ENCODE assay signal across 26 cellular contexts in genomic region chr2:232465061-232465460, GRCh38. TPM values are rescaled to one million over a fixed set of nuclear protein-coding genes. Genes with fewer than 3 reads are reported as not detected.
A peak's percentile ranks its signal among the peaks of the same experiment; 100 is the strongest.
DNase-seq lines count a peak whose midpoint lies in the region; ATAC-seq, FAIRE-seq and TF ChIP-seq lines count a peak whose summit lies in the region.
"Had no signal": no experiment of that assay in that cellular context is flagged by ENCODE, and none has a peak within 500 bp of the region (broad histone marks: within the 10 kb centered on the region; RNA-seq: fewer than 3 reads in every experiment).

No MANE protein-coding gene starts in this region.

- intact Hi-C loops in cardiac septum (cut with DNase I) = no loop called here
- intact Hi-C loops in Right ventricle myocardium inferior (cut with DNase I) = no loop called here
- intact Hi-C loops in HepG2 (cut with micrococcal nuclease; ENCODE audit: unreplicated experiment) = no loop called here
- intact Hi-C loops in posterior vena cava (cut with DNase I) = no loop called here
- intact Hi-C loops in left cardiac atrium (cut with DNase I) = no loop called here

- TF ChIP-seq EP300 in HepG2 (IDR thresholded peaks at IDR 0.05; ENCODE audit: low read depth in 2 of 2, low read length in 2 of 2) (no peak), HepG2 (CRISPR knock-in tag; IDR thresholded peaks at IDR 0.05; ENCODE audit: borderline replicate concordance) (no peak)

- H3K36me3 ChIP-seq in HepG2 (replicated peaks in 1 of 2; ENCODE audit: control insufficient read depth in 1 of 2, insufficient read depth in 2 of 2, low read length in 2 of 2) = no peaks in the 10 kb centered on the region

- DNase-seq in cardiac septum (ENCODE audit: low spot score) (peak; percentile 62), Right ventricle myocardium inferior (ENCODE audit: missing footprints) (no peak), HepG2 (ENCODE audit: low spot score) (peak; percentile 30), posterior vena cava (ENCODE audit: low spot score) (peak; percentile 64), GM03348 (ENCODE audit: low spot score) (no peak), left cardiac atrium (no peak)
- DNase-seq: DMS53, EL, GF-D8, HCEC 1CT, MV-4-11, NCI-H1105 treated with DMSO at 0.1 percent for 48 hours, NCI-H2029 treated with DMSO at 0.1 percent for 48 hours, NCI-H2171, NCI-H345, NCI-H524 treated with DMSO at 0.1 percent for 48 hours, SW 1271 had no signal

- ATAC-seq in Right ventricle myocardium inferior (no peak), HepG2 (peak; percentile 97), GM21576 (IDR thresholded peaks at IDR 0.05; ENCODE audit: unreplicated experiment) (no peak), GM18907 (IDR thresholded peaks at IDR 0.05; ENCODE audit: unreplicated experiment) (no peak), left cardiac atrium (no peak)

- FAIRE-seq in HepG2 (lab: Jason Lieb, UNC) = no peak
- FAIRE-seq: A204.1, D721Med, RCC 7860 had no signal

- no peak overlapping the region for H3K9ac ChIP-seq in HepG2 (ENCODE audit: insufficient read depth, low read depth, low read length)

- CTCF ChIA-PET in HepG2 (lab: Yijun Ruan, JAX; ENCODE audit: low intra/inter-chr PET ratio, low total read pairs) = no interaction called here

- no peaks in the 10 kb centered on the region for H3K4me1 ChIP-seq in HepG2 (ENCODE audit: insufficient read depth, low read length)

- H3K4me2 ChIP-seq in HepG2 (ENCODE audit: low read depth, low read length) = no peak overlapping the region
- H3K4me2 ChIP-seq: GM23338 had no signal

- no peak overlapping the region for H3K27ac ChIP-seq in HepG2 (ENCODE audit: extremely low read length, insufficient read depth, low read length)

- H3K27me3 ChIP-seq in HepG2 (ENCODE audit: control insufficient read depth in 1 of 2, insufficient read depth in 2 of 2, low read length in 2 of 2) = peaks cover 2 to 23% of the 10 kb centered on the region in 2 experiments; a peak in 3 of 5 replicates

- no peak for TF ChIP-seq CTCF in HepG2 (CRISPR knock-in tag; IDR thresholded peaks at IDR 0.05)

- POLR2A ChIA-PET in HepG2 (lab: Yijun Ruan, JAX) = no interaction called here

- BruUV-seq in HepG2 (replicated peaks; lab: Mats Ljungman, UMichigan) = no TSS peak

- 24% methylated on average over 6 of the region's 6 CpGs for WGBS in HepG2 (ENCODE audit: low lambda C conversion rate)

- in situ Hi-C loops in HepG2 (cut with HindIII; ENCODE audit: extremely low pct_ligation_motif_present, low pct_unique_long_range_greater_than_20kb) = no loop called here

- TF ChIP-seq POLR2A in HepG2 (IDR thresholded peaks at IDR 0.05; ENCODE audit: insufficient read depth in 1 of 2, low read depth in 2 of 2, low read length in 2 of 2) = no peak

- H3K9me3 ChIP-seq in HepG2 (ENCODE audit: low read length) = peaks cover 3% of the 10 kb centered on the region; the same call in 1 of the 2 replicates

- no peaks in the 10 kb centered on the region for H4K20me1 ChIP-seq in HepG2 (ENCODE audit: insufficient read depth, low read length)

- no peaks in the 10 kb centered on the region for H3K79me2 ChIP-seq in HepG2 (ENCODE audit: insufficient read depth, low read length)

- no peak for TF ChIP-seq RAD21 in HepG2 (CRISPR knock-in tag; IDR thresholded peaks at IDR 0.05)

- no peak overlapping the region for H3K4me3 ChIP-seq in HepG2 (replicated peaks in 1 of 3; ENCODE audit: insufficient read depth in 1 of 3, low read depth in 2 of 3, low read length in 3 of 3)
- H3K4me3 ChIP-seq: GM23338 had no signal

- H2AFZ ChIP-seq in HepG2 (ENCODE audit: low read length) = no peak overlapping the region
- H2AFZ ChIP-seq: GM23338 had no signal

RNA-seq across cellular contexts. Expression of gene ALPI, which starts 9.1 kb away (rescaled TPM):
- total RNA-seq in cardiac septum = not detected
- total RNA-seq in Right ventricle myocardium inferior = not detected
- total RNA-seq in HepG2 (2016; rRNA removed; fragmentation: Illumina TruSeq; extraction: Trizol) = not detected in 2 replicates
- total RNA-seq in HepG2 (2016; cell fraction: cytosol; rRNA removed; fragmentation: Illumina TruSeq; extraction: Trizol; ENCODE audit: low read depth) = not detected in 2 replicates
- not detected in 2 replicates for total RNA-seq in HepG2 (2016; cell fraction: insoluble cytoplasmic fraction; rRNA removed; fragmentation: Illumina TruSeq; extraction: Trizol)
- not detected in 2 replicates for total RNA-seq in HepG2 (2016; cell fraction: membrane; rRNA removed; fragmentation: Illumina TruSeq; extraction: Trizol)
- total RNA-seq in HepG2 (2016; cell fraction: nucleus; rRNA removed; fragmentation: Illumina TruSeq; extraction: Trizol) = not detected in 2 replicates
- 0.03 TPM in 1 of 2 replicates, not detected in the other for polyA plus RNA-seq in HepG2 (2011; rRNA removed)
- polyA plus RNA-seq in HepG2 (2011; cell fraction: cytosol; rRNA removed) = 0.03 and 0.05 TPM in 2 replicates
- 0.07 TPM in 1 of 2 replicates, not detected in the other for polyA plus RNA-seq in HepG2 (2011; cell fraction: nucleus; rRNA removed)
- not detected in 2 replicates for polyA plus RNA-seq in HepG2 (2012)
- polyA plus RNA-seq in HepG2 (2016; cell fraction: cytosol; fragmentation: Illumina TruSeq; extraction: Trizol; ENCODE audit: low read depth) = not detected in 2 replicates
- not detected in 2 replicates for polyA plus RNA-seq in HepG2 (2016; cell fraction: insoluble cytoplasmic fraction; fragmentation: Illumina TruSeq; extraction: Trizol; ENCODE audit: low read depth)
- not detected in 2 replicates for polyA plus RNA-seq in HepG2 (2016; cell fraction: membrane; fragmentation: Illumina TruSeq; extraction: Trizol; ENCODE audit: low read depth)
- polyA plus RNA-seq in HepG2 (2016; cell fraction: nucleus; fragmentation: Illumina TruSeq; extraction: Trizol; ENCODE audit: insufficient read depth, low read depth) = not detected in 2 replicates
- polyA minus RNA-seq in HepG2 (2011; rRNA and poly(A)+ RNA removed; ENCODE audit: low replicate concordance) = 0.42 TPM in 1 of 2 replicates, not detected in the other
- polyA minus RNA-seq in HepG2 (2011; cell fraction: cytosol; rRNA and poly(A)+ RNA removed) = not detected in 2 replicates
- polyA minus RNA-seq in HepG2 (2011; cell fraction: nucleus; rRNA and poly(A)+ RNA removed) = not detected in 2 replicates
- not detected for total RNA-seq in posterior vena cava
- not detected for total RNA-seq in left cardiac atrium
- total RNA-seq: GM23338, SK-MEL-5 had no signal
- polyA plus RNA-seq: CD14-positive monocyte, GM23338, IgD-negative memory B cell had no signal

RNA-seq across cellular contexts. Expression of gene ECEL1, which starts 22.6 kb away (rescaled TPM):
- total RNA-seq in cardiac septum (0.27 TPM), Right ventricle myocardium inferior (not detected), HepG2 (2016; rRNA removed; fragmentation: Illumina TruSeq; extraction: Trizol) (not detected in 2 replicates), posterior vena cava (1 to 10 TPM in 1 of 2 donors, under 1 TPM in 1; 0.52 to 2.8 TPM), left cardiac atrium (under 1 TPM; 0.26 to 0.47 TPM)
- total RNA-seq in HepG2 (2016; cell fraction: cytosol; rRNA removed; fragmentation: Illumina TruSeq; extraction: Trizol; ENCODE audit: low read depth) = not detected in 2 replicates
- total RNA-seq in HepG2 (2016; cell fraction: insoluble cytoplasmic fraction; rRNA removed; fragmentation: Illumina TruSeq; extraction: Trizol) = not detected in 2 replicates
- not detected in 2 replicates for total RNA-seq in HepG2 (2016; cell fraction: membrane; rRNA removed; fragmentation: Illumina TruSeq; extraction: Trizol)
- not detected in 2 replicates for total RNA-seq in HepG2 (2016; cell fraction: nucleus; rRNA removed; fragmentation: Illumina TruSeq; extraction: Trizol)
- polyA plus RNA-seq in HepG2 (2011; rRNA removed) = not detected in 2 replicates
- 0.06 TPM in 1 of 2 replicates, not detected in the other for polyA plus RNA-seq in HepG2 (2011; cell fraction: cytosol; rRNA removed)
- 0.05 TPM in 1 of 2 replicates, not detected in the other for polyA plus RNA-seq in HepG2 (2011; cell fraction: nucleus; rRNA removed)
- not detected in 2 replicates for polyA plus RNA-seq in HepG2 (2012)
- not detected in 2 replicates for polyA plus RNA-seq in HepG2 (2016; cell fraction: cytosol; fragmentation: Illumina TruSeq; extraction: Trizol; ENCODE audit: low read depth)
- not detected in 2 replicates for polyA plus RNA-seq in HepG2 (2016; cell fraction: insoluble cytoplasmic fraction; fragmentation: Illumina TruSeq; extraction: Trizol; ENCODE audit: low read depth)
- polyA plus RNA-seq in HepG2 (2016; cell fraction: membrane; fragmentation: Illumina TruSeq; extraction: Trizol; ENCODE audit: low read depth) = not detected in 2 replicates
- not detected in 2 replicates for polyA plus RNA-seq in HepG2 (2016; cell fraction: nucleus; fragmentation: Illumina TruSeq; extraction: Trizol; ENCODE audit: insufficient read depth, low read depth)
- polyA minus RNA-seq in HepG2 (2011; rRNA and poly(A)+ RNA removed; ENCODE audit: low replicate concordance) = not detected in 2 replicates
- not detected in 2 replicates for polyA minus RNA-seq in HepG2 (2011; cell fraction: cytosol; rRNA and poly(A)+ RNA removed)
- not detected in 2 replicates for polyA minus RNA-seq in HepG2 (2011; cell fraction: nucleus; rRNA and poly(A)+ RNA removed)
- total RNA-seq: SK-MEL-5 had no signal
- polyA plus RNA-seq: CD14-positive monocyte, IgD-negative memory B cell had no signal

RNA-seq across cellular contexts. Expression of gene PRSS56, which starts 55.1 kb away (rescaled TPM):
- total RNA-seq in cardiac septum (not detected), Right ventricle myocardium inferior (0.11 TPM), HepG2 (2016; rRNA removed; fragmentation: Illumina TruSeq; extraction: Trizol) (not detected in 2 replicates), posterior vena cava (not detected), left cardiac atrium (under 1 TPM in 1 of 2 donors, not detected in 1; 0.16 TPM)
- total RNA-seq in HepG2 (2016; cell fraction: cytosol; rRNA removed; fragmentation: Illumina TruSeq; extraction: Trizol; ENCODE audit: low read depth) = not detected in 2 replicates
- 0.09 TPM in 1 of 2 replicates, not detected in the other for total RNA-seq in HepG2 (2016; cell fraction: insoluble cytoplasmic fraction; rRNA removed; fragmentation: Illumina TruSeq; extraction: Trizol)
- not detected in 2 replicates for total RNA-seq in HepG2 (2016; cell fraction: membrane; rRNA removed; fragmentation: Illumina TruSeq; extraction: Trizol)
- total RNA-seq in HepG2 (2016; cell fraction: nucleus; rRNA removed; fragmentation: Illumina TruSeq; extraction: Trizol) = not detected in 2 replicates
- not detected in 2 replicates for polyA plus RNA-seq in HepG2 (2011; rRNA removed)
- polyA plus RNA-seq in HepG2 (2011; cell fraction: cytosol; rRNA removed) = not detected in 2 replicates
- not detected in 2 replicates for polyA plus RNA-seq in HepG2 (2011; cell fraction: nucleus; rRNA removed)
- polyA plus RNA-seq in HepG2 (2012) = not detected in 2 replicates
- not detected in 2 replicates for polyA plus RNA-seq in HepG2 (2016; cell fraction: cytosol; fragmentation: Illumina TruSeq; extraction: Trizol; ENCODE audit: low read depth)
- polyA plus RNA-seq in HepG2 (2016; cell fraction: insoluble cytoplasmic fraction; fragmentation: Illumina TruSeq; extraction: Trizol; ENCODE audit: low read depth) = not detected in 2 replicates
- not detected in 2 replicates for polyA plus RNA-seq in HepG2 (2016; cell fraction: membrane; fragmentation: Illumina TruSeq; extraction: Trizol; ENCODE audit: low read depth)
- polyA plus RNA-seq in HepG2 (2016; cell fraction: nucleus; fragmentation: Illumina TruSeq; extraction: Trizol; ENCODE audit: insufficient read depth, low read depth) = not detected in 2 replicates
- not detected in 2 replicates for polyA minus RNA-seq in HepG2 (2011; rRNA and poly(A)+ RNA removed; ENCODE audit: low replicate concordance)
- not detected in 2 replicates for polyA minus RNA-seq in HepG2 (2011; cell fraction: cytosol; rRNA and poly(A)+ RNA removed)
- polyA minus RNA-seq in HepG2 (2011; cell fraction: nucleus; rRNA and poly(A)+ RNA removed) = not detected in 2 replicates
- total RNA-seq: SK-MEL-5 had no signal
- polyA plus RNA-seq: CD14-positive monocyte, IgD-negative memory B cell had no signal

RNA-seq across cellular contexts. Expression of gene ALPG, which starts 58.4 kb away (rescaled TPM):
- not detected for total RNA-seq in cardiac septum
- not detected for total RNA-seq in Right ventricle myocardium inferior
- total RNA-seq in HepG2 (2016; rRNA removed; fragmentation: Illumina TruSeq; extraction: Trizol) = not detected in 2 replicates
- total RNA-seq in HepG2 (2016; cell fraction: cytosol; rRNA removed; fragmentation: Illumina TruSeq; extraction: Trizol; ENCODE audit: low read depth) = not detected in 2 replicates
- not detected in 2 replicates for total RNA-seq in HepG2 (2016; cell fraction: insoluble cytoplasmic fraction; rRNA removed; fragmentation: Illumina TruSeq; extraction: Trizol)
- not detected in 2 replicates for total RNA-seq in HepG2 (2016; cell fraction: membrane; rRNA removed; fragmentation: Illumina TruSeq; extraction: Trizol)
- not detected in 2 replicates for total RNA-seq in HepG2 (2016; cell fraction: nucleus; rRNA removed; fragmentation: Illumina TruSeq; extraction: Trizol)
- not detected in 2 replicates for polyA plus RNA-seq in HepG2 (2011; rRNA removed)
- not detected in 2 replicates for polyA plus RNA-seq in HepG2 (2011; cell fraction: cytosol; rRNA removed)
- polyA plus RNA-seq in HepG2 (2011; cell fraction: nucleus; rRNA removed) = not detected in 2 replicates
- not detected in 2 replicates for polyA plus RNA-seq in HepG2 (2012)
- polyA plus RNA-seq in HepG2 (2016; cell fraction: cytosol; fragmentation: Illumina TruSeq; extraction: Trizol; ENCODE audit: low read depth) = not detected in 2 replicates
- polyA plus RNA-seq in HepG2 (2016; cell fraction: insoluble cytoplasmic fraction; fragmentation: Illumina TruSeq; extraction: Trizol; ENCODE audit: low read depth) = not detected in 2 replicates
- not detected in 2 replicates for polyA plus RNA-seq in HepG2 (2016; cell fraction: membrane; fragmentation: Illumina TruSeq; extraction: Trizol; ENCODE audit: low read depth)
- not detected in 2 replicates for polyA plus RNA-seq in HepG2 (2016; cell fraction: nucleus; fragmentation: Illumina TruSeq; extraction: Trizol; ENCODE audit: insufficient read depth, low read depth)
- 0.12 TPM in 1 of 2 replicates, not detected in the other for polyA minus RNA-seq in HepG2 (2011; rRNA and poly(A)+ RNA removed; ENCODE audit: low replicate concordance)
- polyA minus RNA-seq in HepG2 (2011; cell fraction: cytosol; rRNA and poly(A)+ RNA removed) = not detected in 2 replicates
- not detected in 2 replicates for polyA minus RNA-seq in HepG2 (2011; cell fraction: nucleus; rRNA and poly(A)+ RNA removed)
- not detected for total RNA-seq in posterior vena cava
- total RNA-seq in left cardiac atrium = not detected
- total RNA-seq: SK-MEL-5 had no signal
- polyA plus RNA-seq: CD14-positive monocyte, IgD-negative memory B cell had no signal

Comparison
In these comparisons a context has a peak if more than half of its experiments do, and no peak if none do; other contexts are left out.
1. DNase-seq: peak in cardiac septum (single experiment), HepG2 (single experiment) and posterior vena cava (single experiment); none in Right ventricle myocardium inferior (single experiment), GM03348 (single experiment) and left cardiac atrium (single experiment).